ENCODE assay signal across 28 cellular contexts in genomic region chrX:30153881-30154260, GRCh38.
A peak's percentile ranks its signal among the peaks of the same experiment; 100 is the strongest.
DNase-seq lines count a peak whose midpoint lies in the region; ATAC-seq and TF ChIP-seq lines count a peak whose summit lies in the region.
"Had no signal": no experiment of that assay in that cellular context is flagged by ENCODE, and none has a peak within 500 bp of the region (broad histone marks: within the 10 kb centered on the region; RNA-seq: fewer than 3 reads in every experiment).

No MANE protein-coding gene starts in this region.

- peak; percentile 23 for DNase-seq in BJ (ENCODE audit: low read depth)
- peak; percentile 63 for DNase-seq in M059J (ENCODE audit: low read depth)
- peak; percentile 64 for DNase-seq in choroid plexus epithelial cell (ENCODE audit: low read depth)
- DNase-seq in renal cortical epithelial cell (ENCODE audit: low read depth) = peak; percentile 19
- DNase-seq in cerebellar nuclear complex (lab: John Stamatoyannopoulos, UW) = no peak
- DNase-seq in NCI-H2171 treated with DMSO at 0.1 percent for 48 hours (lab: John Stamatoyannopoulos, UW) = no peak
- DNase-seq in NCI-H1694 (lab: John Stamatoyannopoulos, UW) = no peak
- DNase-seq: activated CD4-positive, alpha-beta T cell treated with anti-CD3 and anti-CD28 coated beads, Interleukin-2, amount 50 U/mL, for 48 hours; activated CD4-positive, CD25-positive, alpha-beta regulatory T cell; activated CD8-positive, alpha-beta memory T cell treated with anti-CD3 and anti-CD28 coated beads, Interleukin-2, amount 50 U/mL, for 4 hours; body of pancreas; CD8-positive, alpha-beta T cell; DMS153; effector CD4-positive, alpha-beta T cell; foreskin keratinocyte; left colon; naive B cell; NCI-H1092; NCI-H1930; NCI-H345; NCI-H82; nucleus accumbens; stimulated activated CD4-positive, alpha-beta T cell treated with anti-CD3 and anti-CD28 coated beads, Interleukin-2, amount 100 ng/mL, for 48 hours; uterus had no signal

- H3K27me3 ChIP-seq in BJ (ENCODE audit: control insufficient read depth, insufficient read depth, low read length) = no peaks in the 10 kb centered on the region
- H3K27me3 ChIP-seq: body of pancreas, foreskin keratinocyte, uterus had no signal

- POLR2A ChIA-PET in BJ (lab: Charles Lee) = no interaction called here

- no peak for ATAC-seq in GM19463 (IDR thresholded peaks at IDR 0.05; ENCODE audit: unreplicated experiment)
- ATAC-seq: activated naive CD4-positive, alpha-beta T cell treated with anti-CD3 and anti-CD28 coated beads, Interleukin-2, amount 50 U/mL, for 72 hours; activated T-helper 17 cell treated with anti-CD3 and anti-CD28 coated beads, Interleukin-2, amount 50 U/mL, for 72 hours; body of pancreas; CD8-positive, alpha-beta T cell; foreskin keratinocyte; left colon; SK-N-SH treated with all-trans-retinoic acid at 6 μM for 48 hours had no signal

- TF ChIP-seq CTCF in BJ (IDR thresholded peaks at IDR 0.05; ENCODE audit: insufficient read depth, low read depth, low read length) = no peak
- no peak for TF ChIP-seq CTCF in choroid plexus epithelial cell (conservative IDR thresholded peaks at IDR 0.05; ENCODE audit: low read depth, low read length)

- H3K36me3 ChIP-seq in BJ (ENCODE audit: control insufficient read depth, insufficient read depth, low read length) = no peaks in the 10 kb centered on the region
- H3K36me3 ChIP-seq: uterus had no signal

- CTCF ChIA-PET in BJ (lab: Yijun Ruan, JAX) = no interaction called here

- no peak overlapping the region for H3K4me3 ChIP-seq in BJ (ENCODE audit: low read depth, low read length)
- no peak overlapping the region for H3K4me3 ChIP-seq in choroid plexus epithelial cell (ENCODE audit: low read depth, low read length)
- H3K4me3 ChIP-seq: body of pancreas, uterus had no signal

Comparison
In these comparisons a context has a peak if more than half of its experiments do, and no peak if none do; other contexts are left out.
1. DNase-seq: peak in BJ (single experiment), M059J (single experiment), choroid plexus epithelial cell (single experiment) and renal cortical epithelial cell (single experiment); none in cerebellar nuclear complex (0 of 2), NCI-H2171 treated with DMSO at 0.1 percent for 48 hours (single experiment) and NCI-H1694 (single experiment).